13 cellular contexts compared by ENCODE assay signal in genomic region chr7:105454058-105454739, GRCh38.
DNase-seq lines count a peak whose midpoint lies in the region; ATAC-seq, FAIRE-seq and TF ChIP-seq lines count a peak whose summit lies in the region.
"Had no signal": no experiment of that assay in that cellular context is flagged by ENCODE, and none has a peak within 500 bp of the region (broad histone marks: within the 10 kb centered on the region; RNA-seq: fewer than 3 reads in every experiment).

No MANE protein-coding gene starts in this region.

- H2AFZ ChIP-seq in astrocyte (ENCODE audit: low read depth, low read length), result no peak overlapping the region

- peak overlapping the region; percentile 67 for H3K27ac Mint-ChIP-seq in astrocyte (ENCODE audit: unreplicated experiment)

- peak; percentile 37 for DNase-seq in ACHN
- peak; percentile 89 for DNase-seq in HFF-Myc (ENCODE audit: extremely low read depth, low read depth)
- DNase-seq in astrocyte (ENCODE audit: low read depth), result peak; percentile 89
- peak; percentile 77 for DNase-seq in foreskin melanocyte
- no peak for DNase-seq in MV-4-11 (lab: John Stamatoyannopoulos, UW)
- no peak for DNase-seq in SHP77 treated with DMSO at 0.1 percent for 48 hours (lab: John Stamatoyannopoulos, UW)
- no peak for DNase-seq in NOMO-1 treated with DMSO at 0.1 percent for 48 hours (lab: John Stamatoyannopoulos, UW; ENCODE audit: unreplicated experiment)
- DNase-seq: adrenal gland; AML-193; islet precursor cell; naive thymus-derived CD4-positive, alpha-beta T cell; OCI-M1 had no signal

- H3K4me3 Mint-ChIP-seq in astrocyte (ENCODE audit: unreplicated experiment), result no peak overlapping the region
- H3K4me3 Mint-ChIP-seq: naive thymus-derived CD4-positive, alpha-beta T cell had no signal

- H3K36me3 ChIP-seq in astrocyte (ENCODE audit: insufficient read depth, low read length), result peaks cover 15% of the 10 kb centered on the region
- H3K36me3 ChIP-seq: adrenal gland had no signal

- peaks cover 4% of the 10 kb centered on the region for H3K36me3 Mint-ChIP-seq in astrocyte (ENCODE audit: low read depth, unreplicated experiment)

- TF ChIP-seq CTCF in HFF-Myc (IDR thresholded peaks at IDR 0.05; ENCODE audit: low read depth, low read length, missing control alignments) (no peak), astrocyte (IDR thresholded peaks at IDR 0.05; ENCODE audit: insufficient read depth, low read depth, low read length) (no peak)

- H3K27me3 ChIP-seq in astrocyte (ENCODE audit: insufficient read depth, low read length), result no peaks in the 10 kb centered on the region
- H3K27me3 ChIP-seq: adrenal gland had no signal

- H3K9me3 ChIP-seq in astrocyte (ENCODE audit: insufficient read depth, low read depth, low read length), result no peaks in the 10 kb centered on the region
- H3K9me3 ChIP-seq: adrenal gland had no signal

- H3K9ac ChIP-seq in astrocyte (ENCODE audit: low read length), result no peak overlapping the region

- H3K9me3 Mint-ChIP-seq in astrocyte (ENCODE audit: unreplicated experiment), result no peaks in the 10 kb centered on the region

- H3K4me1 Mint-ChIP-seq in astrocyte (ENCODE audit: low read depth, unreplicated experiment), result peaks cover 15% of the 10 kb centered on the region

- H3K4me3 ChIP-seq in HFF-Myc (replicated peaks; ENCODE audit: low read depth, low read length) (no peak overlapping the region), astrocyte (ENCODE audit: insufficient read depth, low read depth, low read length) (no peak overlapping the region)
- H3K4me3 ChIP-seq: adrenal gland had no signal

- peak; percentile 49 for FAIRE-seq in astrocyte (lab: Jason Lieb, UNC)

- in situ Hi-C loops in ACHN (cut with HindIII; ENCODE audit: low pct_ligation_motif_present, low pct_unique_long_range_greater_than_20kb, low sequenced_read_pairs), result no loop called here

- no peak for ATAC-seq in HG03108 (IDR thresholded peaks at IDR 0.05; ENCODE audit: unreplicated experiment)
- ATAC-seq: naive thymus-derived CD4-positive, alpha-beta T cell had no signal

- H3K27me3 Mint-ChIP-seq in astrocyte (ENCODE audit: low read depth, unreplicated experiment), result no peaks in the 10 kb centered on the region

- no peak overlapping the region for H3K27ac ChIP-seq in astrocyte (ENCODE audit: low read depth, low read length)
- H3K27ac ChIP-seq: adrenal gland had no signal

- no peaks in the 10 kb centered on the region for H3K79me2 ChIP-seq in astrocyte (ENCODE audit: insufficient read depth, low read length)

- H3K4me1 ChIP-seq in astrocyte (ENCODE audit: insufficient read depth, low read length), result peaks cover 6% of the 10 kb centered on the region
- H3K4me1 ChIP-seq: adrenal gland had no signal

- no peaks in the 10 kb centered on the region for H4K20me1 ChIP-seq in astrocyte (ENCODE audit: insufficient read depth, low read length)

- H3K4me2 ChIP-seq in astrocyte (ENCODE audit: low read length), result peak overlapping the region; percentile 42

Comparison
In these comparisons a context has a peak if more than half of its experiments do, and no peak if none do; other contexts are left out.
1. DNase-seq: peak in ACHN (single experiment), HFF-Myc (single experiment), astrocyte (single experiment) and foreskin melanocyte (single experiment); none in MV-4-11 (single experiment), SHP77 treated with DMSO at 0.1 percent for 48 hours (single experiment) and NOMO-1 treated with DMSO at 0.1 percent for 48 hours (single experiment).